1 cellular context compared by ENCODE assay signal in the genomic region with DNA sequence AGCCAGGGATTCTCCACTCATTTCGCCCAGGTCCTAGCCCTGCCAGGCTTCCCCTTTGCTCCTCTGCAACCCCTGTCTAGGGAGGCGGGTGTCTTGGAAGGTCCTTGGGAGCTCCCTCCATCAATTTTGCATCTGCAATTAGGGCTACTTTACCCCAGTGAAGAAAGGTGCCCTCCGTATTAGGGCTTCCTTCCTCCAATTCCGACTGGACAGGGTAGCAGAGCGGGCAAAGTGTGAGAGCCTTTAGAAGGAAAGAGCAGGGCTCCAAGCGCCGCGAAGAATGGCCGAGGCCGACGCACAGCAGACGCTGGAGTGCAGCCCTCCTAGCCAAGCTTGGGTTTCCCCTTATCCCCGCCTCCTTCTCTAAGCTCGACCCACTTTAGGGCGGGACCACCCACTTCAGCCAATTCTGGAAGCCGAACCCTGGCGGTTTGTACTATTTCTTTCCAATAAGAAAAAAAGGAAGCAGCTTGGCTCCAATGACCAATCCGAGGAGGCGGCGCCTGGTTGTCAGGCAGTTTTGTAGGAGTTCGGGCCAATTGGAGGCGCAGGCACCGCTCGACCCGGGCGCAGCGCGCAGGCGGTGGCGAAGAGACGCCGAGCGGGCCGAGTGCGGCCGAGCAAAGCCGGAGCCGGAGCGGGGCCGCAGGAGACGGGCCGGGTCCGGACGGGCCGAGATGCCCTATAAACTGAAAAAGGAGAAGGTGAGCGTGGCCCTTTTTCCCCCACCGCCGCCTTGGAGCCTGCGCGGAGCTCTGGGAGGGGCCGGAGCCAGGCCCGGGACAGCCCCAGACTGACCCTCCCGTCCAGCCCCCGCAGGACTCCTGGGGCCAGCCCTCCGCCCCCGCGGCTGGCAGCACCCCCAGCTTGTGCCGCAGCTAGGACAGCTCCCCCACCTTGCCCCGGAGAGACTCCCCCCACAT.
TF ChIP-seq lines count a peak whose summit lies in the region.

PPP2R5D (plus strand) TSS at position 570 of the 923 bp plus-strand sequence; CDS start at position 678, 108 bp downstream.

TF ChIP-seq in HepG2, 621 proteins besides CTCF, POLR2A, EP300 and RAD21 (continued from another document):
- peak; percentile 87 for TF ChIP-seq CSRNP1 (CRISPR knock-in tag; IDR thresholded peaks at IDR 0.05)
- TF ChIP-seq, protein P1, sequence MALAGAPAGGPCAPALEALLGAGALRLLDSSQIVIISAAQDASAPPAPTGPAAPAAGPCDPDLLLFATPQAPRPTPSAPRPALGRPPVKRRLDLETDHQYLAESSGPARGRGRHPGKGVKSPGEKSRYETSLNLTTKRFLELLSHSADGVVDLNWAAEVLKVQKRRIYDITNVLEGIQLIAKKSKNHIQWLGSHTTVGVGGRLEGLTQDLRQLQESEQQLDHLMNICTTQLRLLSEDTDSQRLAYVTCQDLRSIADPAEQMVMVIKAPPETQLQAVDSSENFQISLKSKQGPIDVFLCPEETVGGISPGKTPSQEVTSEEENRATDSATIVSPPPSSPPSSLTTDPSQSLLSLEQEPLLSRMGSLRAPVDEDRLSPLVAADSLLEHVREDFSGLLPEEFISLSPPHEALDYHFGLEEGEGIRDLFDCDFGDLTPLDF (CRISPR knock-in tag; IDR thresholded peaks at IDR 0.05), result peak; percentile 80; the same call in 1 of the 2 replicates
- TF ChIP-seq ZBTB1 (CRISPR knock-in tag; IDR thresholded peaks at IDR 0.05; ENCODE audit: borderline replicate concordance), result no peak
- TF ChIP-seq TCF12 (IDR thresholded peaks at IDR 0.05), result no peak
- TF ChIP-seq TCF12 (CRISPR knock-in tag; IDR thresholded peaks at IDR 0.05), result 0 out of 2 replicates have a peak, but pooled peaks have one; percentile 64
- TF ChIP-seq, protein P2, sequence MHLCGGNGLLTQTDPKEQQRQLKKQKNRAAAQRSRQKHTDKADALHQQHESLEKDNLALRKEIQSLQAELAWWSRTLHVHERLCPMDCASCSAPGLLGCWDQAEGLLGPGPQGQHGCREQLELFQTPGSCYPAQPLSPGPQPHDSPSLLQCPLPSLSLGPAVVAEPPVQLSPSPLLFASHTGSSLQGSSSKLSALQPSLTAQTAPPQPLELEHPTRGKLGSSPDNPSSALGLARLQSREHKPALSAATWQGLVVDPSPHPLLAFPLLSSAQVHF (CRISPR knock-in tag; IDR thresholded peaks at IDR 0.05), result no peak
- TF ChIP-seq GABPB1 (CRISPR knock-in tag; IDR thresholded peaks at IDR 0.05), result peak; percentile 67
- peak; percentile 88; the same call in 1 of the 2 replicates for TF ChIP-seq MAF1 (CRISPR knock-in tag; IDR thresholded peaks at IDR 0.05; ENCODE audit: borderline replicate concordance)
- peak; percentile 61 for TF ChIP-seq ZNF563 (CRISPR knock-in tag; IDR thresholded peaks at IDR 0.05)
- TF ChIP-seq DZIP1 (CRISPR knock-in tag; IDR thresholded peaks at IDR 0.05), result no peak
- peak; percentile 33; the same call in 1 of the 2 replicates for TF ChIP-seq ZNF138 (CRISPR knock-in tag; IDR thresholded peaks at IDR 0.05; ENCODE audit: low read depth)
- TF ChIP-seq MTA1 (CRISPR knock-in tag; IDR thresholded peaks at IDR 0.05; ENCODE audit: borderline replicate concordance), result no peak
- TF ChIP-seq SP1 (IDR thresholded peaks at IDR 0.05), result no peak
- TF ChIP-seq SP1 (CRISPR knock-in tag; IDR thresholded peaks at IDR 0.05), result no peak; the same call in 1 of the 2 replicates
- 0 out of 2 replicates have a peak, but pooled peaks have one; percentile 58 for TF ChIP-seq ZNF354B (CRISPR knock-in tag; IDR thresholded peaks at IDR 0.05)
- no peak for TF ChIP-seq PCBP2 (optimal IDR thresholded peaks at IDR 0.05; ENCODE audit: low read depth, low read length, poor library complexity, severe bottlenecking)
- TF ChIP-seq HNRNPLL (IDR thresholded peaks at IDR 0.05; ENCODE audit: low read depth, low read length, poor library complexity, severe bottlenecking), result peak; percentile 92
- TF ChIP-seq ZKSCAN1 (IDR thresholded peaks at IDR 0.05; ENCODE audit: low read length), result no peak
- TF ChIP-seq PAWR (CRISPR knock-in tag; IDR thresholded peaks at IDR 0.05; ENCODE audit: borderline replicate concordance), result no peak
